28 cellular contexts compared by ENCODE assay signal in genomic region chr13:45769072-45769471, GRCh38.
DNase-seq lines count a peak whose midpoint lies in the region; ATAC-seq and TF ChIP-seq lines count a peak whose summit lies in the region.
"Had no signal": no experiment of that assay in that cellular context is flagged by ENCODE, and none has a peak within 500 bp of the region (broad histone marks: within the 10 kb centered on the region; RNA-seq: fewer than 3 reads in every experiment).

No MANE protein-coding gene starts in this region.

- TF ChIP-seq CTCF in left lung (IDR thresholded peaks at IDR 0.05): no peak

- peak overlapping the region; percentile 52 for H3K9ac ChIP-seq in SK-N-MC (ENCODE audit: insufficient read length)
- H3K9ac ChIP-seq in iPS-18a (ENCODE audit: low read length): peak overlapping the region; percentile 16
- H3K9ac ChIP-seq: parathyroid adenoma had no signal

- no peak overlapping the region for H3K27ac Mint-ChIP-seq in stimulated activated naive CD8-positive, alpha-beta T cell treated with anti-CD3 and anti-CD28 coated beads, Interleukin-15, amount 100 ng/mL, for 72 hours
- H3K27ac Mint-ChIP-seq: activated CD8-positive, alpha-beta T cell treated with anti-CD3 and anti-CD28 coated beads, Interleukin-2, amount 10 ng/mL, durations not matched to agents 7 days and 5 days; activated naive CD4-positive, alpha-beta T cell treated with anti-CD3 and anti-CD28 coated beads, Interleukin-2, amount 10 ng/mL, durations not matched to agents 7 days and 5 days; activated T-helper 17 cell treated with anti-CD3 and anti-CD28 coated beads, Interleukin-2, amount 50 U/mL, for 72 hours; CD8-positive, alpha-beta T cell; nephron progenitor cell had no signal

- H3K9me3 Mint-ChIP-seq in stimulated activated naive CD8-positive, alpha-beta T cell treated with anti-CD3 and anti-CD28 coated beads, Interleukin-15, amount 100 ng/mL, for 72 hours: no peaks in the 10 kb centered on the region
- H3K9me3 Mint-ChIP-seq: activated naive CD4-positive, alpha-beta T cell treated with anti-CD3 and anti-CD28 coated beads, Interleukin-2, amount 10 ng/mL, durations not matched to agents 7 days and 5 days; activated T-helper 17 cell treated with anti-CD3 and anti-CD28 coated beads, Interleukin-2, amount 50 U/mL, for 72 hours had no signal

- no peaks in the 10 kb centered on the region for H3K27me3 ChIP-seq in iPS-18a (ENCODE audit: control insufficient read depth, insufficient read depth, low read length)
- H3K27me3 ChIP-seq in left lung: no peaks in the 10 kb centered on the region
- H3K27me3 ChIP-seq: brain microvascular endothelial cell, esophagus muscularis mucosa, upper lobe of right lung had no signal

- DNase-seq in NCI-H82 (lab: John Stamatoyannopoulos, UW) (peak; percentile 63), NCI-H82 treated with DMSO at 0.1 percent for 48 hours (lab: John Stamatoyannopoulos, UW; ENCODE audit: unreplicated experiment) (no peak), SK-N-MC (ENCODE audit: low read depth, low spot score) (no peak), NCI-H1417 treated with DMSO at 0.1 percent for 48 hours (lab: John Stamatoyannopoulos, UW) (no peak), left lung (no peak)
- DNase-seq in stimulated activated naive CD8-positive, alpha-beta T cell treated with anti-CD3 and anti-CD28 coated beads, Interleukin-15, amount 100 ng/mL, for 72 hours: no peak
- DNase-seq: activated CD4-positive, alpha-beta T cell treated with anti-CD3 and anti-CD28 coated beads for 4 hours; activated CD8-positive, alpha-beta T cell treated with anti-CD3 and anti-CD28 coated beads, Interleukin-2, amount 10 ng/mL, durations not matched to agents 7 days and 5 days; activated naive CD4-positive, alpha-beta T cell treated with anti-CD3 and anti-CD28 coated beads, Interleukin-2, amount 10 ng/mL, durations not matched to agents 7 days and 5 days; brain microvascular endothelial cell; CD8-positive, alpha-beta T cell; cerebellar nuclear complex; EL; NCI-H1694 treated with DMSO at 0.1 percent for 48 hours; NCI-H2171; nephron progenitor cell; PC-9; stimulated activated naive CD4-positive, alpha-beta T cell; upper lobe of right lung had no signal

- H3K9me3 ChIP-seq in SK-N-MC (ENCODE audit: low read depth, low read length) (no peaks in the 10 kb centered on the region), iPS-18a (ENCODE audit: control insufficient read depth, low read depth, low read length) (no peaks in the 10 kb centered on the region), left lung (no peaks in the 10 kb centered on the region)
- H3K9me3 ChIP-seq: esophagus muscularis mucosa, upper lobe of right lung had no signal

- peaks cover 5% of the 10 kb centered on the region for H3K4me1 Mint-ChIP-seq in stimulated activated naive CD8-positive, alpha-beta T cell treated with anti-CD3 and anti-CD28 coated beads, Interleukin-15, amount 100 ng/mL, for 72 hours
- H3K4me1 Mint-ChIP-seq: activated T-helper 17 cell treated with anti-CD3 and anti-CD28 coated beads, Interleukin-2, amount 50 U/mL, for 72 hours had no signal

- peak overlapping the region; percentile 70 for H3K4me3 ChIP-seq in SK-N-MC
- peak overlapping the region; percentile 35 for H3K4me3 ChIP-seq in iPS-18a (ENCODE audit: low read length)
- H3K4me3 ChIP-seq in left lung: no peak overlapping the region
- H3K4me3 ChIP-seq: esophagus muscularis mucosa, GM12878, PC-9, smooth muscle cell, upper lobe of right lung had no signal

- H3K36me3 ChIP-seq in SK-N-MC (ENCODE audit: insufficient read depth, low read length): no peaks in the 10 kb centered on the region
- no peaks in the 10 kb centered on the region for H3K36me3 ChIP-seq in iPS-18a (ENCODE audit: control insufficient read depth, low read depth, low read length)
- no peaks in the 10 kb centered on the region for H3K36me3 ChIP-seq in left lung
- H3K36me3 ChIP-seq: brain microvascular endothelial cell, esophagus muscularis mucosa, upper lobe of right lung had no signal

- intact Hi-C loops in left lung (cut with DNase I): no loop called here

- H3K4me1 ChIP-seq in iPS-18a (ENCODE audit: control insufficient read depth, low read depth, low read length): peaks cover 38% of the 10 kb centered on the region
- peaks cover 0 to 4% of the 10 kb centered on the region in 2 donors for H3K4me1 ChIP-seq in left lung
- H3K4me1 ChIP-seq: parathyroid adenoma, upper lobe of right lung had no signal

- H3K27me3 Mint-ChIP-seq in stimulated activated naive CD8-positive, alpha-beta T cell treated with anti-CD3 and anti-CD28 coated beads, Interleukin-15, amount 100 ng/mL, for 72 hours: no peaks in the 10 kb centered on the region

- H3K4me3 Mint-ChIP-seq in stimulated activated naive CD8-positive, alpha-beta T cell treated with anti-CD3 and anti-CD28 coated beads, Interleukin-15, amount 100 ng/mL, for 72 hours: no peak overlapping the region
- H3K4me3 Mint-ChIP-seq: activated CD8-positive, alpha-beta T cell treated with anti-CD3 and anti-CD28 coated beads, Interleukin-2, amount 10 ng/mL, durations not matched to agents 7 days and 5 days; activated naive CD4-positive, alpha-beta T cell treated with anti-CD3 and anti-CD28 coated beads, Interleukin-2, amount 10 ng/mL, durations not matched to agents 7 days and 5 days; activated T-helper 17 cell treated with anti-CD3 and anti-CD28 coated beads, Interleukin-2, amount 50 U/mL, for 72 hours; CD8-positive, alpha-beta T cell; nephron progenitor cell had no signal

- ATAC-seq in HG02938 (IDR thresholded peaks at IDR 0.05; ENCODE audit: unreplicated experiment) (no peak), left lung (no peak)
- ATAC-seq in stimulated activated naive CD8-positive, alpha-beta T cell treated with anti-CD3 and anti-CD28 coated beads, Interleukin-15, amount 100 ng/mL, for 72 hours: no peak
- ATAC-seq: activated CD8-positive, alpha-beta T cell treated with anti-CD3 and anti-CD28 coated beads, Interleukin-2, amount 10 ng/mL, durations not matched to agents 7 days and 5 days; activated T-helper 17 cell treated with anti-CD3 and anti-CD28 coated beads, Interleukin-2, amount 50 U/mL, for 72 hours; CD8-positive, alpha-beta T cell; GM12878; Right ventricle myocardium inferior; upper lobe of right lung had no signal

- peak overlapping the region; percentile 94 for H3K27ac ChIP-seq in SK-N-MC
- H3K27ac ChIP-seq in iPS-18a (ENCODE audit: low read length): no peak overlapping the region
- H3K27ac ChIP-seq in left lung: no peak overlapping the region
- H3K27ac ChIP-seq: brain microvascular endothelial cell, esophagus muscularis mucosa, parathyroid adenoma, PC-9, upper lobe of right lung, VCaP had no signal

Comparison
In these comparisons a context has a peak if more than half of its experiments do, and no peak if none do; other contexts are left out.
1. H3K4me3 ChIP-seq: peak in SK-N-MC (single experiment) and iPS-18a (single experiment); none in left lung (0 of 2).